ENCODE assay signal across 9 cellular contexts in the genomic region with DNA sequence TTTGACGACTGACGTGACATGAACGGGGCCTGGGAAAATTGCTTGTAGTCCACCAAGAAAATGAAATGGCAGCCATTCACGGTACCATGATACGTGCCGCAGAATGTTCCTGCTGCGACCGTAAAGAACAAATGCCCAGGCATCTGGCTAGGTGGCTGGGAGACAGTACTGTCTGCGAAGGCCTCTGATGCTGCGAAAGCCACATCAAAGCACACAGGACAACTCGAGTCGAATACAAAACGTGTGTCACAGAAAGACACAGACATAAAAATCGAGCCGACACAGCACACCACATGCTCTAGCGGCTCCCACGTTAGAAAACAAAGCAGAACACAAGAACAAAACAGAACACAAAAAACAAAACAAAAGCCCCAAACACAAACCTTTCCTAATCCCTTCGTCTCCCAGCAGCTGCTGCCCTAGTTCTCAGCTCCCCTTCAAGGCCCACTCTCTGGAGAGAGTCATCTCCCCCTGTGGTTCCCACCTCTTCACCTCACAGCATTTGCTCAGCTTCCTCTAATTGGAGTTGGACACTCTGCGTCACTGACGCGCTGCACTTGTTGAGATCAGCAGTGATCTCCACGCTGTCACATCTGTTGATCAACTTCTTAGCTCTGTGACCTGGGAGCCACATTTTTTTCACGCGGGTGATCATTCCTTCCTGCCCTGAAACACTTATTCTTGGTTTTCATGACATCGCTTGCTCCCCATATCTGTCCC.
DNase-seq lines count a peak whose midpoint lies in the region; ATAC-seq and TF ChIP-seq lines count a peak whose summit lies in the region.
"Had no signal": no experiment of that assay in that cellular context is flagged by ENCODE, and none has a peak within 500 bp of the region (broad histone marks: within the 10 kb centered on the region; RNA-seq: fewer than 3 reads in every experiment).

No MANE protein-coding gene starts in this region.

- H3K9me3 Mint-ChIP-seq in CD4-positive, alpha-beta memory T cell, result no peaks in the 10 kb centered on the region
- no peaks in the 10 kb centered on the region for H3K9me3 Mint-ChIP-seq in activated CD4-positive, alpha-beta T cell treated with anti-CD3 and anti-CD28 coated beads for 36 hours (ENCODE audit: low read depth)
- no peaks in the 10 kb centered on the region for H3K9me3 Mint-ChIP-seq in activated naive CD8-positive, alpha-beta T cell treated with anti-CD3 and anti-CD28 coated beads, Interleukin-2, amount 10 ng/mL, durations not matched to agents 7 days and 5 days

- POLR2A ChIA-PET in CD4-positive, alpha-beta memory T cell (lab: Charles Lee; ENCODE audit: partially characterized antibody), result interaction anchor here (1.1 kb wide), 1 partner anchor 9 kb away, joined by 4 read pairs; no protein-coding TSS in a partner anchor
- POLR2A ChIA-PET in activated CD4-positive, alpha-beta T cell treated with anti-CD3 and anti-CD28 coated beads for 36 hours (lab: Charles Lee), result interaction anchor here (0.6 to 1.2 kb wide), 6 partner anchors 10 to 541 kb away, joined by 3 to 5 read pairs (median 4); a partner anchor contains a TSS
- POLR2A ChIA-PET in activated naive CD8-positive, alpha-beta T cell treated with anti-CD3 and anti-CD28 coated beads, Interleukin-2, amount 10 ng/mL, durations not matched to agents 7 days and 5 days (lab: Charles Lee), result interaction anchor here (0.6 to 1.2 kb wide), 8 partner anchors 9 to 541 kb away, joined by 3 to 8 read pairs (median 3); a partner anchor contains a TSS
- POLR2A ChIA-PET in GM10248 (lab: Yijun Ruan, JAX), result no interaction called here

- H3K4me1 Mint-ChIP-seq in CD4-positive, alpha-beta memory T cell, result peaks cover 33 to 64% (median 45%) of the 10 kb centered on the region in 4 donors
- peaks cover 67% of the 10 kb centered on the region for H3K4me1 Mint-ChIP-seq in activated CD4-positive, alpha-beta T cell treated with anti-CD3 and anti-CD28 coated beads for 36 hours
- H3K4me1 Mint-ChIP-seq in activated naive CD8-positive, alpha-beta T cell treated with anti-CD3 and anti-CD28 coated beads, Interleukin-2, amount 10 ng/mL, durations not matched to agents 7 days and 5 days, result peaks cover 23% of the 10 kb centered on the region

- no peak for TF ChIP-seq CTCF in hepatocyte (IDR thresholded peaks at IDR 0.05; ENCODE audit: poor library complexity)
- TF ChIP-seq CTCF in GM10248 (IDR thresholded peaks at IDR 0.05; ENCODE audit: control extremely low read depth, extremely low read depth, low read depth, missing control alignments), result no peak

- H3K79me2 ChIP-seq in hepatocyte, result peaks cover 44% of the 10 kb centered on the region

- peaks cover 6% of the 10 kb centered on the region for H3K36me3 ChIP-seq in CD4-positive, alpha-beta memory T cell (ENCODE audit: insufficient read depth, low read length)
- H3K36me3 ChIP-seq in hepatocyte (replicated peaks; ENCODE audit: insufficient read depth, low read depth), result no peaks in the 10 kb centered on the region

- peak overlapping the region; percentile 51 to 88 (median 74) for H3K4me3 Mint-ChIP-seq in CD4-positive, alpha-beta memory T cell
- H3K4me3 Mint-ChIP-seq in activated CD4-positive, alpha-beta T cell treated with anti-CD3 and anti-CD28 coated beads for 36 hours, result peak overlapping the region; percentile 74
- H3K4me3 Mint-ChIP-seq in activated naive CD8-positive, alpha-beta T cell treated with anti-CD3 and anti-CD28 coated beads, Interleukin-2, amount 10 ng/mL, durations not matched to agents 7 days and 5 days, result peak overlapping the region; percentile 90

- H2AFZ ChIP-seq in hepatocyte, result no peak overlapping the region

- peaks cover 11 to 12% of the 10 kb centered on the region in 2 donors for H3K36me3 Mint-ChIP-seq in CD4-positive, alpha-beta memory T cell
- peaks cover 22% of the 10 kb centered on the region for H3K36me3 Mint-ChIP-seq in activated CD4-positive, alpha-beta T cell treated with anti-CD3 and anti-CD28 coated beads for 36 hours (ENCODE audit: low read depth)
- H3K36me3 Mint-ChIP-seq in activated naive CD8-positive, alpha-beta T cell treated with anti-CD3 and anti-CD28 coated beads, Interleukin-2, amount 10 ng/mL, durations not matched to agents 7 days and 5 days, result peaks cover 14% of the 10 kb centered on the region

- DNase-seq in CD4-positive, alpha-beta memory T cell, result peak; percentile 69 to 90 (median 85)
- DNase-seq in activated CD4-positive, alpha-beta T cell treated with anti-CD3 and anti-CD28 coated beads for 36 hours, result peak; percentile 88
- peak; percentile 68 for DNase-seq in activated naive CD8-positive, alpha-beta T cell treated with anti-CD3 and anti-CD28 coated beads, Interleukin-2, amount 10 ng/mL, durations not matched to agents 7 days and 5 days
- peak; percentile 75 for DNase-seq in stimulated activated CD4-positive, alpha-beta T cell treated with anti-CD3 and anti-CD28 coated beads, Interleukin-15, amount 100 ng/mL, for 24 hours
- DNase-seq in hepatocyte (ENCODE audit: low spot score) (no peak), GM10248 (ENCODE audit: extremely low spot score) (no peak), SHP77 treated with DMSO at 0.1 percent for 48 hours (lab: John Stamatoyannopoulos, UW) (no peak), RPMI8226 (no peak)

- H3K4me3 ChIP-seq in CD4-positive, alpha-beta memory T cell (ENCODE audit: low read length in 2 of 2), result no peak overlapping the region
- H3K4me3 ChIP-seq in hepatocyte, result no peak overlapping the region
- H3K4me3 ChIP-seq: prostate gland had no signal

- peaks cover 8% of the 10 kb centered on the region for H4K20me1 ChIP-seq in hepatocyte (ENCODE audit: insufficient read depth, poor library complexity, severe bottlenecking)

- H3K9me3 ChIP-seq in CD4-positive, alpha-beta memory T cell (ENCODE audit: control insufficient read depth in 1 of 2, low read length in 2 of 2), result no peaks in the 10 kb centered on the region
- no peaks in the 10 kb centered on the region for H3K9me3 ChIP-seq in hepatocyte (ENCODE audit: low read depth)
- H3K9me3 ChIP-seq: prostate gland had no signal

- WGBS in hepatocyte (ENCODE audit: low lambda C conversion rate, missing lambda C conversion rate), result 92% methylated on average over 25 of the region's 25 CpGs

- H3K4me1 ChIP-seq in CD4-positive, alpha-beta memory T cell (ENCODE audit: insufficient read depth, low read length), result peaks cover 36% of the 10 kb centered on the region
- no peaks in the 10 kb centered on the region for H3K4me1 ChIP-seq in hepatocyte (ENCODE audit: insufficient read depth)
- H3K4me1 ChIP-seq: prostate gland had no signal

- intact Hi-C loops in CD4-positive, alpha-beta memory T cell (cut with micrococcal nuclease), result no loop called here
- intact Hi-C loops in activated CD4-positive, alpha-beta T cell treated with anti-CD3 and anti-CD28 coated beads for 36 hours (cut with DNase I, micrococcal nuclease), result no loop called here

- no peaks in the 10 kb centered on the region for H3K9me2 ChIP-seq in hepatocyte (replicated peaks; ENCODE audit: insufficient read depth)

- H3K27me3 Mint-ChIP-seq in CD4-positive, alpha-beta memory T cell, result no peaks in the 10 kb centered on the region
- no peaks in the 10 kb centered on the region for H3K27me3 Mint-ChIP-seq in activated CD4-positive, alpha-beta T cell treated with anti-CD3 and anti-CD28 coated beads for 36 hours
- no peaks in the 10 kb centered on the region for H3K27me3 Mint-ChIP-seq in activated naive CD8-positive, alpha-beta T cell treated with anti-CD3 and anti-CD28 coated beads, Interleukin-2, amount 10 ng/mL, durations not matched to agents 7 days and 5 days

- H3K27me3 ChIP-seq in CD4-positive, alpha-beta memory T cell (ENCODE audit: insufficient read depth, low read length), result no peaks in the 10 kb centered on the region
- no peaks in the 10 kb centered on the region for H3K27me3 ChIP-seq in hepatocyte

- H3K27ac Mint-ChIP-seq in CD4-positive, alpha-beta memory T cell, result peak overlapping the region; percentile 73 to 98 (median 94)
- H3K27ac Mint-ChIP-seq in activated CD4-positive, alpha-beta T cell treated with anti-CD3 and anti-CD28 coated beads for 36 hours, result peak overlapping the region; percentile 96
- H3K27ac Mint-ChIP-seq in activated naive CD8-positive, alpha-beta T cell treated with anti-CD3 and anti-CD28 coated beads, Interleukin-2, amount 10 ng/mL, durations not matched to agents 7 days and 5 days, result peak overlapping the region; percentile 99

- H3K4me2 ChIP-seq in hepatocyte, result no peak overlapping the region

- CTCF ChIA-PET in CD4-positive, alpha-beta memory T cell (lab: Charles Lee; ENCODE audit: partially characterized antibody), result interaction anchor here (0.6 to 3.0 kb wide), 4 partner anchors 10 to 31 kb away, joined by 3 to 19 read pairs (median 3); no protein-coding TSS in a partner anchor
- CTCF ChIA-PET in activated CD4-positive, alpha-beta T cell treated with anti-CD3 and anti-CD28 coated beads for 36 hours (lab: Charles Lee), result interaction anchor here (0.9 to 2.9 kb wide), 5 partner anchors 9 to 37 kb away, joined by 3 to 41 read pairs (median 3); no protein-coding TSS in a partner anchor
- CTCF ChIA-PET in GM10248 (lab: Yijun Ruan, JAX), result interaction anchor here (0.5 to 3.1 kb wide), 3 partner anchors 11 to 148 kb away, joined by 3 to 28 read pairs (median 8); no protein-coding TSS in a partner anchor

- peak; percentile 93 for ATAC-seq in activated CD4-positive, alpha-beta T cell treated with anti-CD3 and anti-CD28 coated beads for 36 hours
- peak; percentile 98 for ATAC-seq in activated naive CD8-positive, alpha-beta T cell treated with anti-CD3 and anti-CD28 coated beads, Interleukin-2, amount 10 ng/mL, durations not matched to agents 7 days and 5 days (ENCODE audit: low read depth)

- H3K27ac ChIP-seq in CD4-positive, alpha-beta memory T cell (ENCODE audit: low read depth, low read length), result peak overlapping the region; percentile 36
- no peak overlapping the region for H3K27ac ChIP-seq in hepatocyte
- H3K27ac ChIP-seq: prostate gland had no signal

Comparison
In these comparisons a context has a peak if more than half of its experiments do, and no peak if none do; other contexts are left out.
1. DNase-seq: peak in CD4-positive, alpha-beta memory T cell (5 of 5), activated CD4-positive, alpha-beta T cell treated with anti-CD3 and anti-CD28 coated beads for 36 hours (single experiment), activated naive CD8-positive, alpha-beta T cell treated with anti-CD3 and anti-CD28 coated beads, Interleukin-2, amount 10 ng/mL, durations not matched to agents 7 days and 5 days (single experiment) and stimulated activated CD4-positive, alpha-beta T cell treated with anti-CD3 and anti-CD28 coated beads, Interleukin-15, amount 100 ng/mL, for 24 hours (single experiment); none in hepatocyte (single experiment), GM10248 (single experiment), SHP77 treated with DMSO at 0.1 percent for 48 hours (single experiment) and RPMI8226 (single experiment).
2. Peak in every context shown above with its lines, with median percentiles within 50 percentile points of each other: H3K27ac Mint-ChIP-seq and H3K4me3 Mint-ChIP-seq.